Comparison of ENCODE assay signal across 8 cellular contexts in genomic region chr1:38990746-38991637, GRCh38. TPM values are rescaled to one million over a fixed set of nuclear protein-coding genes. Genes with fewer than 3 reads are reported as not detected.
DNase-seq lines count a peak whose midpoint lies in the region; ATAC-seq and TF ChIP-seq lines count a peak whose summit lies in the region.

TSS of gene AKIRIN1 (plus strand) at chr1:38991276. CDS start at chr1:38991381, 105 bp downstream.

- no peaks in the 10 kb centered on the region for H3K9me3 ChIP-seq in heart right ventricle

- peak; percentile 99 for DNase-seq in GM13977 (ENCODE audit: low spot score)
- DNase-seq in NCI-H146 (lab: John Stamatoyannopoulos, UW), result peak; percentile 90
- peak; percentile 94 for DNase-seq in amniotic epithelial cell (ENCODE audit: low read depth)
- peak; percentile 98 to 100 for DNase-seq in heart right ventricle
- DNase-seq in posterior cingulate gyrus, result peak; percentile 98 to 100 (median 100)
- peak; percentile 99 for DNase-seq in type B pancreatic cell (ENCODE audit: extremely low spot score, unreplicated experiment)

- TF ChIP-seq CTCF in GM13977 (IDR thresholded peaks at IDR 0.05; ENCODE audit: extremely low read depth, insufficient read depth, missing control alignments) (no peak), heart right ventricle (IDR thresholded peaks at IDR 0.05) (peak in 8 of 9 donors; percentile 10 to 55 (median 46)), type B pancreatic cell (conservative IDR thresholded peaks at IDR 0.05) (no peak)

- peaks cover 26% of the 10 kb centered on the region for H3K4me1 Mint-ChIP-seq in type B pancreatic cell (ENCODE audit: unreplicated experiment)

- WGBS in heart right ventricle, 2 donors, result 0 to 1% methylated on average over 73 to 76 of the region's 76 CpGs

- ATAC-seq in HG02870 (IDR thresholded peaks at IDR 0.05; ENCODE audit: unreplicated experiment) (peak; percentile 89), heart right ventricle (peak; percentile 97 to 99 (median 98))

- H3K27me3 Mint-ChIP-seq in type B pancreatic cell, result no peaks in the 10 kb centered on the region

- no peaks in the 10 kb centered on the region for H3K9me3 Mint-ChIP-seq in type B pancreatic cell

- H3K36me3 ChIP-seq in heart right ventricle, result peaks cover 0 to 32% (median 0%) of the 10 kb centered on the region in 9 donors

- H3K4me3 ChIP-seq in heart right ventricle, result peak within 1 kb of the TSS; percentile 77 to 99 (median 94)

- intact Hi-C loops in T-helper 1 cell treated with Interleukin-12 subunit alpha and Interleukin-12 subunit beta and Interleukin-4 antibody, amounts not matched to agents 30 ng/mL and 1 ng/mL, for 36 hours (cut with micrococcal nuclease), result loop anchor here (1.0 to 10.0 kb wide), 5 partner anchors 14 to 204 kb away; partner anchors contain the start of genes MYCBP, NDUFS5 and RRAGC
- intact Hi-C loops in heart right ventricle (cut with DNase I) (loop anchor here in 8 of 10 donors (5.0 to 10.0 kb wide), 6 partner anchors 36 to 134 kb away; partner anchors contain the start of genes MYCBP (in 4 of the 8), NDUFS5 (in 2 of the 8), RRAGC (in 2 of the 8) and RHBDL2 (in 1 of the 8)), posterior cingulate gyrus (cut with DNase I) (loop anchor here (5.0 kb wide), 2 partner anchors 74 to 119 kb away; partner anchors contain the start of gene MYCBP)

- peak within 1 kb of the TSS; percentile 81 to 98 (median 97) for H3K27ac ChIP-seq in heart right ventricle

- peaks cover 19% of the 10 kb centered on the region for H3K36me3 Mint-ChIP-seq in type B pancreatic cell

- H3K4me1 ChIP-seq in heart right ventricle, result peaks cover 0 to 45% (median 28%) of the 10 kb centered on the region in 9 donors

- in situ Hi-C loops in GM13977 (cut with MboI; ENCODE audit: low pct_unique_long_range_greater_than_20kb, low sequenced_read_pairs, unreplicated experiment), result no loop called here

- H3K27ac Mint-ChIP-seq in type B pancreatic cell, result peak within 1 kb of the TSS; percentile 81

- no peaks in the 10 kb centered on the region for H3K27me3 ChIP-seq in heart right ventricle

- H3K4me3 Mint-ChIP-seq in type B pancreatic cell, result peak within 1 kb of the TSS; percentile 92

RNA-seq across cellular contexts. Expression of gene AKIRIN1, which starts in this region (rescaled TPM):
- 72.0 and 74.0 TPM in 2 replicates for total RNA-seq in T-helper 1 cell treated with Interleukin-12 subunit alpha and Interleukin-12 subunit beta and Interleukin-4 antibody, amounts not matched to agents 30 ng/mL and 1 ng/mL, for 36 hours
- 10 to 100 TPM; 47.3 to 73.8 (median 58.8) TPM for total RNA-seq in heart right ventricle
- polyA plus RNA-seq in heart right ventricle, result 10 to 100 TPM; 12.9 to 29.9 TPM
- total RNA-seq in type B pancreatic cell (ENCODE audit: low replicate concordance), result 67.4 and 73.0 TPM in 2 replicates

Comparison
In these comparisons a context has a peak if more than half of its experiments do, and no peak if none do; other contexts are left out.
1. Peak in every context shown above with its lines: DNase-seq, ATAC-seq, H3K4me3 ChIP-seq and H3K27ac ChIP-seq.
2. CTCF ChIP-seq: peak in heart right ventricle (8 of 9); none in GM13977 (single experiment) and type B pancreatic cell (single experiment).